9 cellular contexts compared by ENCODE assay signal in the genomic region with DNA sequence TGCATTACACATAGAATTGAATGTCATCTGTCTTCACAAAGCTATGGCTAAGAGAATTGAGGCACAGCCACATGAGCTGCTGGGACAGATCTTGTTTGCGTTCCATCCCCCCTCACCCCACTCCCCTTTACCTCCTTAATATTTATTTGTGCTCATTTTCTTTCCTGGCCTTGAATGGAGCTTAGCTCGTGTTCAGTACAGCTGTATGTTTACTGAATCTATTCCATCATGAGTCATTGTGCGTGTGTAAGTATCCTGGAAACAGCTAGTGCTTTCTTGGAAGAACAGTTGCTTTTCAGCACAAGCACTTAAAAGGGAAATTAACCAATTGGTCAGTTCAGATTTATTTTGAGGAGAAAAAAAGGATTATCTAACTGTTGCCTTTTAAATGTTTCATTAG. TPM values are rescaled to one million over a fixed set of nuclear protein-coding genes. Genes with fewer than 3 reads are reported as not detected.
DNase-seq lines count a peak whose midpoint lies in the region; ATAC-seq and TF ChIP-seq lines count a peak whose summit lies in the region.
"Had no signal": no experiment of that assay in that cellular context is flagged by ENCODE, and none has a peak within 500 bp of the region (broad histone marks: within the 10 kb centered on the region; RNA-seq: fewer than 3 reads in every experiment).

No MANE protein-coding gene starts in this region.

- H3K9me3 Mint-ChIP-seq in type B pancreatic cell = no peaks in the 10 kb centered on the region
- H3K9me3 Mint-ChIP-seq in naive thymus-derived CD8-positive, alpha-beta T cell = peaks cover 0 to 6% (median 0%) of the 10 kb centered on the region in 9 donors

- peak overlapping the region; percentile 15 for H3K4me3 Mint-ChIP-seq in type B pancreatic cell
- no peak overlapping the region for H3K4me3 Mint-ChIP-seq in naive thymus-derived CD8-positive, alpha-beta T cell

- DNase-seq in NCI-H345 (lab: John Stamatoyannopoulos, UW) = peak; percentile 74
- no peak for DNase-seq in NCI-H345 treated with DMSO at 0.1 percent for 48 hours (lab: John Stamatoyannopoulos, UW; ENCODE audit: unreplicated experiment)
- peak; percentile 13 for DNase-seq in SK-MEL-5 (ENCODE audit: low read depth, low spot score)
- no peak for DNase-seq in right cardiac atrium
- DNase-seq in type B pancreatic cell (ENCODE audit: extremely low spot score, unreplicated experiment) = no peak
- no peak for DNase-seq in naive thymus-derived CD8-positive, alpha-beta T cell
- DNase-seq in A673 (ENCODE audit: low spot score) = no peak
- DNase-seq: 8988T had no signal

- H3K27me3 ChIP-seq in right cardiac atrium (ENCODE audit: control insufficient read depth, insufficient read depth) = no peaks in the 10 kb centered on the region
- peaks cover 86% of the 10 kb centered on the region for H3K27me3 ChIP-seq in A673 (replicated peaks; ENCODE audit: insufficient read depth, low read depth, low read length, poor library complexity)

- no peaks in the 10 kb centered on the region for H3K36me3 ChIP-seq in A673 (ENCODE audit: insufficient read depth, low read length, poor library complexity, severe bottlenecking)

- peaks cover 11% of the 10 kb centered on the region for H3K36me3 Mint-ChIP-seq in type B pancreatic cell
- no peaks in the 10 kb centered on the region for H3K36me3 Mint-ChIP-seq in naive thymus-derived CD8-positive, alpha-beta T cell

- in situ Hi-C loops in SK-MEL-5 (cut with HindIII; ENCODE audit: low pct_unique_long_range_greater_than_20kb, low sequenced_read_pairs) = no loop called here

- WGBS in right cardiac atrium = 19% methylated on average over 3 of the region's 3 CpGs

- TF ChIP-seq CTCF in type B pancreatic cell (conservative IDR thresholded peaks at IDR 0.05) (no peak), A673 (conservative IDR thresholded peaks at IDR 0.05; ENCODE audit: low read depth, low read length) (no peak)

- H3K27ac ChIP-seq in right cardiac atrium (ENCODE audit: low read length) (no peak overlapping the region), A673 (ENCODE audit: low read depth, low read length, poor library complexity, severe bottlenecking) (no peak overlapping the region)

- H3K4me1 ChIP-seq in right cardiac atrium (ENCODE audit: control insufficient read depth, insufficient read depth, low read length) (no peaks in the 10 kb centered on the region), A673 (ENCODE audit: insufficient read depth, low read length, poor library complexity, severe bottlenecking) (no peaks in the 10 kb centered on the region)

- H3K9me3 ChIP-seq in right cardiac atrium (ENCODE audit: control insufficient read depth, low read length) = no peaks in the 10 kb centered on the region
- H3K9me3 ChIP-seq in A673 (ENCODE audit: low read depth, low read length, poor library complexity, severe bottlenecking) = no peaks in the 10 kb centered on the region

- CTCF ChIA-PET in A673 (lab: Charles Lee) = no interaction called here

- H3K4me1 Mint-ChIP-seq in type B pancreatic cell (ENCODE audit: unreplicated experiment) = peaks cover 9% of the 10 kb centered on the region
- H3K4me1 Mint-ChIP-seq in naive thymus-derived CD8-positive, alpha-beta T cell = no peaks in the 10 kb centered on the region

- intact Hi-C loops in right cardiac atrium (cut with DNase I) = no loop called here
- intact Hi-C loops in A673 (cut with micrococcal nuclease; ENCODE audit: unreplicated experiment) = no loop called here

- no TSS peak for BruUV-seq in A673 (replicated peaks; lab: Mats Ljungman, UMichigan)

- POLR2A ChIA-PET in naive thymus-derived CD8-positive, alpha-beta T cell (lab: Charles Lee) = interaction anchor here (0.6 kb wide), 1 partner anchor 322 kb away, joined by 4 read pairs; no protein-coding TSS in a partner anchor
- POLR2A ChIA-PET in A673 (lab: Charles Lee; ENCODE audit: low non-redundant PET) = no interaction called here

- H3K4me3 ChIP-seq in right cardiac atrium (ENCODE audit: low read length) (no peak overlapping the region), A673 (ENCODE audit: low read depth, low read length, poor library complexity, severe bottlenecking) (no peak overlapping the region)

- no peaks in the 10 kb centered on the region for H3K27me3 Mint-ChIP-seq in type B pancreatic cell
- H3K27me3 Mint-ChIP-seq in naive thymus-derived CD8-positive, alpha-beta T cell = peaks cover 7 to 36% (median 14%) of the 10 kb centered on the region in 5 donors

- ATAC-seq in right cardiac atrium (peak; percentile 51 to 75), GM18867 (IDR thresholded peaks at IDR 0.05; ENCODE audit: unreplicated experiment) (no peak)
- ATAC-seq in naive thymus-derived CD8-positive, alpha-beta T cell = no peak

- H3K27ac Mint-ChIP-seq in type B pancreatic cell = no peak overlapping the region
- no peak overlapping the region for H3K27ac Mint-ChIP-seq in naive thymus-derived CD8-positive, alpha-beta T cell

RNA-seq across cellular contexts. Expression of a gene that starts 14.7 kb away (rescaled TPM):
- total RNA-seq in SK-MEL-5 (2014; rRNA removed; shearing (Covaris generic)) = 0.13 and 0.32 TPM in 2 replicates
- 0.24 and 0.34 TPM in 2 replicates for polyA plus RNA-seq in SK-MEL-5 (2015; cell fraction: cytosol; rRNA removed)
- 0.07 and 0.42 TPM in 2 replicates for polyA plus RNA-seq in SK-MEL-5 (2015; cell fraction: nucleus; rRNA removed)
- 10 to 100 TPM; 63.6 to 98.8 (median 86.5) TPM for total RNA-seq in right cardiac atrium
- polyA plus RNA-seq in right cardiac atrium = 14.6 TPM
- total RNA-seq in type B pancreatic cell (ENCODE audit: low replicate concordance) = 23.9 and 32.9 TPM in 2 replicates
- total RNA-seq in naive thymus-derived CD8-positive, alpha-beta T cell = not detected
- not detected for polyA plus RNA-seq in naive thymus-derived CD8-positive, alpha-beta T cell
- not detected in 2 replicates for total RNA-seq in A673 (2021)

Comparison
In these comparisons a context has a peak if more than half of its experiments do, and no peak if none do; other contexts are left out.
1. DNase-seq: peak in NCI-H345 (single experiment) and SK-MEL-5 (single experiment); none in NCI-H345 treated with DMSO at 0.1 percent for 48 hours (single experiment), right cardiac atrium (0 of 3), type B pancreatic cell (single experiment), naive thymus-derived CD8-positive, alpha-beta T cell (0 of 10) and A673 (single experiment).
2. ATAC-seq: peak in right cardiac atrium (2 of 2); none in naive thymus-derived CD8-positive, alpha-beta T cell (0 of 2) and GM18867 (single experiment).
3. RNA of a gene that starts 14.7 kb away (total RNA-seq): 63.6 to 98.8 TPM in right cardiac atrium and 23.9 to 32.9 TPM in type B pancreatic cell; 0.13 to 0.32 TPM in SK-MEL-5, not detected in naive thymus-derived CD8-positive, alpha-beta T cell and not detected in A673; every median in the first group is over 10 times any median in the second.